1 cellular context compared by ENCODE assay signal in genomic region chr19:795691-796581, GRCh38.
TF ChIP-seq lines count a peak whose summit lies in the region.

No MANE protein-coding gene starts in this region.

TF ChIP-seq in GM23338, 12 proteins besides CTCF, POLR2A, EP300 and RAD21 (continued from another document):
- no peak for TF ChIP-seq ZNF462 (CRISPR knock-in tag; IDR thresholded peaks at IDR 0.05)
- TF ChIP-seq NANOG (IDR thresholded peaks at IDR 0.05; ENCODE audit: borderline replicate concordance): no peak
- TF ChIP-seq REST (IDR thresholded peaks at IDR 0.05; ENCODE audit: unreplicated experiment): no peak
- no peak for TF ChIP-seq EZH2 (IDR thresholded peaks at IDR 0.05; ENCODE audit: low read depth, unreplicated experiment)
